11 cellular contexts compared by ENCODE assay signal in the genomic region with DNA sequence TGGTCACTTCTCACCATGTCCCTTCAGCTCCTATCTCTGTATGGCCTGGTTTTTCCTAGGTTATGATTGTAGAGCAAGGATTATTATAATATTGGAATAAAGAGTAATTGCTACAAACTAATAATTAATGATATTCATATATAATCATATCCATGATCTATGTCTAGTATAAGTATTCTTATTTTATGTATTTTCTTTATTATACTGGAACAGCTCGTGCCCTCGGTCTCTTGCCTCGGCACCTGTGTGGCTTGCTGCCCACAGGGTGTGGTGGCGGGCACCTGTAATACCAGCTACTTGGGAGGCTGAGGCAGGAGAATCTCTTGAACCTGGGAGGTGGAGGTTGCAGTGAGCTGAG. TPM values are rescaled to one million over a fixed set of nuclear protein-coding genes. Genes with fewer than 3 reads are reported as not detected.
DNase-seq lines count a peak whose midpoint lies in the region; ATAC-seq and TF ChIP-seq lines count a peak whose summit lies in the region.
"Not testable (repeated sequence)": the region's sequence is repeated elsewhere in the genome, so short reads cannot be mapped to it uniquely, and the experiment has no call there.
"Had no signal": no experiment of that assay in that cellular context is flagged by ENCODE, and none has a peak within 500 bp of the region (broad histone marks: within the 10 kb centered on the region; RNA-seq: fewer than 3 reads in every experiment).

No MANE protein-coding gene starts in this region.

- intact Hi-C loops in natural killer cell (cut with micrococcal nuclease): loop anchor here (2.0 kb wide), 1 partner anchor 37 kb away; the partner anchor contains the start of gene TNFSF14

- H3K27ac ChIP-seq in C4-2B; MM.1S (ENCODE audit: low read length); RWPE2 (ENCODE audit: poor library complexity, severe bottlenecking): not testable (repeated sequence)

- not testable (repeated sequence) for H3K4me3 Mint-ChIP-seq in HFFc6; chondrocyte (ENCODE audit: unreplicated experiment); natural killer cell

- H3K27ac Mint-ChIP-seq in HFFc6; chondrocyte (ENCODE audit: unreplicated experiment): not testable (repeated sequence)
- H3K27ac Mint-ChIP-seq in natural killer cell: peak overlapping the region; percentile 8 to 66

- not testable (repeated sequence) for H3K9me3 ChIP-seq in MM.1S (replicated peaks; ENCODE audit: insufficient read depth, low read length); RWPE2 (ENCODE audit: severe bottlenecking)

- H3K27me3 ChIP-seq in MM.1S (replicated peaks; ENCODE audit: insufficient read depth, low read length): peaks cover 31% of the 10 kb centered on the region
- not testable (repeated sequence) for H3K27me3 ChIP-seq in RWPE2 (ENCODE audit: insufficient read depth, poor library complexity, severe bottlenecking)

- H3F3A ChIP-seq in MM.1S (ENCODE audit: insufficient read depth, low read length): not testable (repeated sequence)

- not testable (repeated sequence) for H4K20me1 ChIP-seq in MM.1S (ENCODE audit: insufficient read depth, low read length)

- not testable (repeated sequence) for ATAC-seq in RWPE2 (ENCODE audit: low read depth); natural killer cell

- not testable (repeated sequence) for H3K9ac ChIP-seq in MM.1S (ENCODE audit: low read length)

- not testable (repeated sequence) for H3K36me3 ChIP-seq in MM.1S (replicated peaks; ENCODE audit: insufficient read depth, low read length); RWPE2 (ENCODE audit: low read depth)

- peaks cover 19% of the 10 kb centered on the region for H3K4me1 ChIP-seq in MM.1S (ENCODE audit: low read length)
- not testable (repeated sequence) for H3K4me1 ChIP-seq in RWPE2 (ENCODE audit: insufficient read depth, poor library complexity, severe bottlenecking)

- H3K4me1 Mint-ChIP-seq in HFFc6 (ENCODE audit: low read depth); chondrocyte (ENCODE audit: low read depth): not testable (repeated sequence)
- H3K4me1 Mint-ChIP-seq in natural killer cell: peaks cover 16 to 20% of the 10 kb centered on the region in 2 donors

- not testable (repeated sequence) for H3K27me3 Mint-ChIP-seq in HFFc6 (ENCODE audit: insufficient read depth); chondrocyte (ENCODE audit: low read depth); natural killer cell (ENCODE audit: low read depth in 2 of 2)

- not testable (repeated sequence) for H3K36me3 Mint-ChIP-seq in HFFc6 (ENCODE audit: low read depth); chondrocyte (ENCODE audit: low read depth); natural killer cell

- H3K4me2 ChIP-seq in MM.1S (ENCODE audit: low read depth, low read length): peak overlapping the region; percentile 63; the same call in 1 of the 2 replicates

- H3K4me3 ChIP-seq in MM.1S (ENCODE audit: low read length); RWPE2 (ENCODE audit: severe bottlenecking); WI38 (ENCODE audit: low read depth, low read length): not testable (repeated sequence)

- H2AFZ ChIP-seq in MM.1S (ENCODE audit: low read length): not testable (repeated sequence)

- TF ChIP-seq CTCF in C4-2B (conservative IDR thresholded peaks at IDR 0.05): peak; percentile 55
- TF ChIP-seq CTCF in HFFc6 (IDR thresholded peaks at IDR 0.05): peak; percentile 70
- TF ChIP-seq CTCF in MM.1S (IDR thresholded peaks at IDR 0.05; ENCODE audit: low read length): not testable (repeated sequence)
- peak; percentile 50 for TF ChIP-seq CTCF in RWPE2 (IDR thresholded peaks at IDR 0.05; ENCODE audit: poor library complexity, severe bottlenecking)
- TF ChIP-seq CTCF in WI38 (IDR thresholded peaks at IDR 0.05; ENCODE audit: low read depth, low read length): peak; percentile 1; the same call in 1 of the 2 replicates
- TF ChIP-seq CTCF in chondrocyte (IDR thresholded peaks at IDR 0.05): peak; percentile 65
- peak; percentile 20 for TF ChIP-seq CTCF in natural killer cell (IDR thresholded peaks at IDR 0.05)

- DNase-seq in HFFc6; MM.1S; RWPE2 (ENCODE audit: low spot score); chondrocyte (ENCODE audit: low spot score); natural killer cell: not testable (repeated sequence)

- H3K9me2 ChIP-seq in MM.1S (replicated peaks; ENCODE audit: insufficient read depth, low read length): not testable (repeated sequence)

- H3K9me3 Mint-ChIP-seq in HFFc6; chondrocyte (ENCODE audit: low read depth); natural killer cell: not testable (repeated sequence)

- H3K79me2 ChIP-seq in MM.1S (ENCODE audit: low read length): not testable (repeated sequence)

RNA-seq across cellular contexts. Expression of gene TNFSF14, which starts 36.5 kb away (rescaled TPM):
- not detected for total RNA-seq in HFFc6 (2021; fragmentation: NEBNext Ultra II Directional; extraction: Animal tissue kit (Norgen Biotek cat#: 25700))
- total RNA-seq in chondrocyte (not detected in 3 replicates), natural killer cell (10 to 100 TPM; 10.8 to 20.0 (median 11.8) TPM)
- total RNA-seq: Caco-2, H1, HT1080 had no signal

RNA-seq across cellular contexts. Expression of gene CD70, which starts 42.5 kb away (rescaled TPM):
- total RNA-seq in HFFc6 (2021; fragmentation: NEBNext Ultra II Directional; extraction: Animal tissue kit (Norgen Biotek cat#: 25700)): not detected
- total RNA-seq in chondrocyte (3.3 to 8.1 TPM (median 3.9 TPM) in 3 replicates), natural killer cell (1 to 10 TPM in 2 of 3 donors, under 1 TPM in 1; 0.52 to 1.2 (median 1.2) TPM)
- total RNA-seq: Caco-2; CD4-positive, alpha-beta T cell had no signal

Comparison
In these comparisons a context has a peak if more than half of its experiments do, and no peak if none do; other contexts are left out.
1. RNA of gene TNFSF14, which starts 36.5 kb away (total RNA-seq): 10.8 to 20.0 TPM in natural killer cell; not detected in HFFc6 and not detected in chondrocyte; every median in the first group is over 10 times any median in the second.